ENCODE assay signal across 1 cellular context in genomic region chr16:67415872-67416793, GRCh38.
A peak's percentile ranks its signal among the peaks of the same experiment; 100 is the strongest.
TF ChIP-seq lines count a peak whose summit lies in the region.

Gene ZDHHC1, minus strand, starts transcription at chr16:67416477. Its CDS starts 8,702 bp downstream, at chr16:67407775.

TF ChIP-seq in HepG2, 621 proteins besides CTCF, POLR2A, EP300 and RAD21 (continued from another document and continues in another):
- TF ChIP-seq GMEB1 (CRISPR knock-in tag; IDR thresholded peaks at IDR 0.05; ENCODE audit: borderline replicate concordance) (peak; percentile 50), MZF1 (CRISPR knock-in tag; IDR thresholded peaks at IDR 0.05; ENCODE audit: borderline replicate concordance) (no peak), ZNF275 (CRISPR knock-in tag; IDR thresholded peaks at IDR 0.05; ENCODE audit: borderline replicate concordance) (no peak), ZNF747 (CRISPR knock-in tag; IDR thresholded peaks at IDR 0.05; ENCODE audit: borderline replicate concordance) (peak; percentile 71; the same call in 1 of the 2 replicates), TFE3 (CRISPR knock-in tag; IDR thresholded peaks at IDR 0.05) (no peak), FOXO4 (CRISPR knock-in tag; conservative IDR thresholded peaks at IDR 0.05) (no peak), SIX1 (CRISPR knock-in tag; IDR thresholded peaks at IDR 0.05; ENCODE audit: borderline replicate concordance) (no peak), AKAP8 (CRISPR knock-in tag; IDR thresholded peaks at IDR 0.05) (no peak), ZNF83 (CRISPR knock-in tag; IDR thresholded peaks at IDR 0.05; ENCODE audit: borderline replicate concordance) (no peak; the same call in 1 of the 2 replicates), ATF4 (CRISPR knock-in tag; IDR thresholded peaks at IDR 0.05) (no peak), ZGPAT (CRISPR knock-in tag; IDR thresholded peaks at IDR 0.05) (peak; percentile 72; the same call in 1 of the 2 replicates), HBP1 (CRISPR knock-in tag; IDR thresholded peaks at IDR 0.05; ENCODE audit: low read depth) (peak; percentile 66; the same call in 1 of the 2 replicates), ETS1 (CRISPR knock-in tag; IDR thresholded peaks at IDR 0.05) (no peak), ZNF430 (CRISPR knock-in tag; IDR thresholded peaks at IDR 0.05) (peak; percentile 57; the same call in 1 of the 2 replicates), HMGXB4 (CRISPR knock-in tag; IDR thresholded peaks at IDR 0.05; ENCODE audit: borderline replicate concordance in 1 of 2, low read depth in 1 of 2) (peak; percentile 93 to 98; a peak in 3 of 4 replicates), ZNF230 (CRISPR knock-in tag; IDR thresholded peaks at IDR 0.05) (peak; percentile 65; the same call in 1 of the 2 replicates), GATA4 (IDR thresholded peaks at IDR 0.05; ENCODE audit: borderline replicate concordance, low read depth) (no peak), NR2F1 (CRISPR knock-in tag; IDR thresholded peaks at IDR 0.05) (no peak), ZNF781 (CRISPR knock-in tag; IDR thresholded peaks at IDR 0.05; ENCODE audit: borderline replicate concordance, not compliant biosample characterization) (no peak), RAD51 (IDR thresholded peaks at IDR 0.05; ENCODE audit: borderline replicate concordance) (no peak), ZNF564 (CRISPR knock-in tag; IDR thresholded peaks at IDR 0.05) (no peak; the same call in 1 of the 2 replicates), ZNF143 (CRISPR knock-in tag; IDR thresholded peaks at IDR 0.05) (no peak), EZH2 (conservative IDR thresholded peaks at IDR 0.05; ENCODE audit: low read depth, low read length) (no peak), ZNF777 (CRISPR knock-in tag; IDR thresholded peaks at IDR 0.05) (peak; percentile 84), ZSCAN20 (CRISPR knock-in tag; IDR thresholded peaks at IDR 0.05; ENCODE audit: borderline replicate concordance) (peak; percentile 86; the same call in 1 of the 2 replicates), JUN (CRISPR knock-in tag; IDR thresholded peaks at IDR 0.05) (0 out of 2 replicates have a peak, but pooled peaks have one; percentile 31), ZZZ3 (CRISPR knock-in tag; IDR thresholded peaks at IDR 0.05; ENCODE audit: borderline replicate concordance) (peak; percentile 58; the same call in 1 of the 2 replicates), ZNF7 (CRISPR knock-in tag; IDR thresholded peaks at IDR 0.05) (no peak), RNF2 (conservative IDR thresholded peaks at IDR 0.05; ENCODE audit: low read depth) (no peak; the same call in 1 of the 2 replicates), ZNF460 (CRISPR knock-in tag; IDR thresholded peaks at IDR 0.05; ENCODE audit: borderline replicate concordance) (no peak), ZNF441 (CRISPR knock-in tag; IDR thresholded peaks at IDR 0.05; ENCODE audit: borderline replicate concordance) (no peak), RNF219 (CRISPR knock-in tag; IDR thresholded peaks at IDR 0.05) (no peak), TFDP2 (CRISPR knock-in tag; IDR thresholded peaks at IDR 0.05) (0 out of 2 replicates have a peak, but pooled peaks have one; percentile 41), ZNF350 (CRISPR knock-in tag; IDR thresholded peaks at IDR 0.05; ENCODE audit: borderline replicate concordance, low read depth) (no peak; the same call in 1 of the 2 replicates), ZC3H13 (CRISPR knock-in tag; IDR thresholded peaks at IDR 0.05) (no peak), HNF4G (IDR thresholded peaks at IDR 0.05; ENCODE audit: borderline replicate concordance, low read depth, low read length) (no peak), HNF4G (CRISPR knock-in tag; IDR thresholded peaks at IDR 0.05; ENCODE audit: borderline replicate concordance, low read depth) (peak; percentile 73; the same call in 1 of the 2 replicates), ZNF274 (CRISPR knock-in tag; IDR thresholded peaks at IDR 0.05) (peak; percentile 41; the same call in 1 of the 2 replicates), SNAPC5 (CRISPR knock-in tag; IDR thresholded peaks at IDR 0.05; ENCODE audit: borderline replicate concordance) (no peak), ZSCAN29 (CRISPR knock-in tag; conservative IDR thresholded peaks at IDR 0.05) (no peak), SMARCE1 (IDR thresholded peaks at IDR 0.05; ENCODE audit: borderline replicate concordance) (no peak), ZNF3 (CRISPR knock-in tag; IDR thresholded peaks at IDR 0.05) (no peak)
